In the genomic region with DNA sequence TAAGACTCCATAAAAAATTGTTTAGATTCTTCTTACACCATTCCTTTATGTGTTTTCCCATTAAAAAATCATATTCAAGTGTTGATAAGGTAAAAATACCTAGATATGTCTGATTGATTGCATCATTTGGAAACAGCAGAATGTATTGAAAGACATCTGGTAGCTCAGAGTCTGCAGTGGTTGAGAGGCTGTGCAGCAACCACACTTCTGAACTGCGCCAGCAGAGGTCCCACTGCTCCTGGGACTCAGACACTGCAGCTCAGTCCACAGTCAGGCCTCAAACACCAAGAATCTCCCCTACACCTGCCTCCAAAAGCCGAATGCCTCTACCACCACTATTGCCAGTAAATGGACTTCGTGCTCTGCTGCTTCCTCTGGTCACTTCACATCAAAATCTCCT, we compare ENCODE assay signal across 8 cellular contexts.
DNase-seq lines count a peak whose midpoint lies in the region; ATAC-seq and TF ChIP-seq lines count a peak whose summit lies in the region.

No MANE protein-coding gene starts in this region.

- no peaks in the 10 kb centered on the region for H3K9me3 ChIP-seq in upper lobe of right lung

- intact Hi-C loops in upper lobe of right lung (cut with DNase I), result no loop called here

- H3K4me1 Mint-ChIP-seq in WTC11, result no peaks in the 10 kb centered on the region; the same call in 1 of the 2 replicates

- DNase-seq in AG10803 (ENCODE audit: low read depth) (peak; percentile 55), HT1080 (ENCODE audit: low read depth) (peak; percentile 43), WTC11 (ENCODE audit: low spot score) (peak; percentile 64), dermis blood vessel endothelial cell (peak; percentile 36), middle frontal gyrus (ENCODE audit: extremely low spot score, low spot score) (peak; percentile 12), upper lobe of right lung (no peak)

- ATAC-seq in GM18907 (IDR thresholded peaks at IDR 0.05; ENCODE audit: unreplicated experiment) (peak; percentile 87), WTC11 (peak; percentile 92), upper lobe of right lung (peak; percentile 68), GM21576 (IDR thresholded peaks at IDR 0.05; ENCODE audit: unreplicated experiment) (no peak)

- H3K27me3 Mint-ChIP-seq in WTC11 (ENCODE audit: low read depth), result no peaks in the 10 kb centered on the region

- H3K4me3 ChIP-seq in AG10803 (ENCODE audit: low read length) (no peak overlapping the region), upper lobe of right lung (no peak overlapping the region)

- CTCF ChIA-PET in WTC11 (lab: Charles Lee), result interaction anchor here (0.6 to 2.9 kb wide), 27 partner anchors 9 to 339 kb away, joined by 3 to 57 read pairs (median 4); partner anchors contain the start of gene LMCD1

- H3K4me1 ChIP-seq in upper lobe of right lung, result no peaks in the 10 kb centered on the region

- H3K4me3 Mint-ChIP-seq in WTC11, result no peak overlapping the region

- no peak overlapping the region for H3K27ac ChIP-seq in upper lobe of right lung

- peak; percentile 66 for TF ChIP-seq CTCF in AG10803 (conservative IDR thresholded peaks at IDR 0.05; ENCODE audit: low read length)
- TF ChIP-seq CTCF in WTC11 (IDR thresholded peaks at IDR 0.05), result no peak
- TF ChIP-seq CTCF in upper lobe of right lung (IDR thresholded peaks at IDR 0.05), result peak; percentile 47

- no peaks in the 10 kb centered on the region for H3K36me3 ChIP-seq in upper lobe of right lung

- H3K36me3 Mint-ChIP-seq in WTC11, result peaks cover 7% of the 10 kb centered on the region

- peaks cover 12% of the 10 kb centered on the region for H3K9me3 Mint-ChIP-seq in WTC11

- POLR2A ChIA-PET in WTC11 (lab: Charles Lee), result interaction anchor here (0.5 kb wide), 1 partner anchor 42 kb away, joined by 3 read pairs; no protein-coding TSS in a partner anchor

- no peaks in the 10 kb centered on the region for H3K27me3 ChIP-seq in upper lobe of right lung

- no peak overlapping the region for H3K27ac Mint-ChIP-seq in WTC11

TF ChIP-seq in WTC11, 78 proteins besides CTCF, POLR2A, EP300 and RAD21:
- TF ChIP-seq IRF2 (CRISPR knock-in tag; IDR thresholded peaks at IDR 0.05; ENCODE audit: borderline replicate concordance, low read depth), result no peak
- TF ChIP-seq ETV6 (CRISPR knock-in tag; IDR thresholded peaks at IDR 0.05), result no peak
- TF ChIP-seq, protein P1, sequence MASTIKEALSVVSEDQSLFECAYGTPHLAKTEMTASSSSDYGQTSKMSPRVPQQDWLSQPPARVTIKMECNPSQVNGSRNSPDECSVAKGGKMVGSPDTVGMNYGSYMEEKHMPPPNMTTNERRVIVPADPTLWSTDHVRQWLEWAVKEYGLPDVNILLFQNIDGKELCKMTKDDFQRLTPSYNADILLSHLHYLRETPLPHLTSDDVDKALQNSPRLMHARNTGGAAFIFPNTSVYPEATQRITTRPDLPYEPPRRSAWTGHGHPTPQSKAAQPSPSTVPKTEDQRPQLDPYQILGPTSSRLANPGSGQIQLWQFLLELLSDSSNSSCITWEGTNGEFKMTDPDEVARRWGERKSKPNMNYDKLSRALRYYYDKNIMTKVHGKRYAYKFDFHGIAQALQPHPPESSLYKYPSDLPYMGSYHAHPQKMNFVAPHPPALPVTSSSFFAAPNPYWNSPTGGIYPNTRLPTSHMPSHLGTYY (CRISPR knock-in tag; IDR thresholded peaks at IDR 0.05), result no peak
- TF ChIP-seq ZNF423 (CRISPR knock-in tag; IDR thresholded peaks at IDR 0.05), result no peak
- no peak for TF ChIP-seq USF2 (CRISPR knock-in tag; IDR thresholded peaks at IDR 0.05)
- TF ChIP-seq ZNF416 (CRISPR knock-in tag; IDR thresholded peaks at IDR 0.05), result no peak
- TF ChIP-seq, protein P2, sequence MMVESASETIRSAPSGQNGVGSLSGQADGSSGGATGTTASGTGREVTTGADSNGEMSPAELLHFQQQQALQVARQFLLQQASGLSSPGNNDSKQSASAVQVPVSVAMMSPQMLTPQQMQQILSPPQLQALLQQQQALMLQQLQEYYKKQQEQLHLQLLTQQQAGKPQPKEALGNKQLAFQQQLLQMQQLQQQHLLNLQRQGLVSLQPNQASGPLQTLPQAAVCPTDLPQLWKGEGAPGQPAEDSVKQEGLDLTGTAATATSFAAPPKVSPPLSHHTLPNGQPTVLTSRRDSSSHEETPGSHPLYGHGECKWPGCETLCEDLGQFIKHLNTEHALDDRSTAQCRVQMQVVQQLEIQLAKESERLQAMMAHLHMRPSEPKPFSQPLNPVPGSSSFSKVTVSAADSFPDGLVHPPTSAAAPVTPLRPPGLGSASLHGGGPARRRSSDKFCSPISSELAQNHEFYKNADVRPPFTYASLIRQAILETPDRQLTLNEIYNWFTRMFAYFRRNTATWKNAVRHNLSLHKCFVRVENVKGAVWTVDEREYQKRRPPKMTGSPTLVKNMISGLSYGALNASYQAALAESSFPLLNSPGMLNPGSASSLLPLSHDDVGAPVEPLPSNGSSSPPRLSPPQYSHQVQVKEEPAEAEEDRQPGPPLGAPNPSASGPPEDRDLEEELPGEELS (CRISPR knock-in tag; IDR thresholded peaks at IDR 0.05), result no peak
- TF ChIP-seq, protein P3, sequence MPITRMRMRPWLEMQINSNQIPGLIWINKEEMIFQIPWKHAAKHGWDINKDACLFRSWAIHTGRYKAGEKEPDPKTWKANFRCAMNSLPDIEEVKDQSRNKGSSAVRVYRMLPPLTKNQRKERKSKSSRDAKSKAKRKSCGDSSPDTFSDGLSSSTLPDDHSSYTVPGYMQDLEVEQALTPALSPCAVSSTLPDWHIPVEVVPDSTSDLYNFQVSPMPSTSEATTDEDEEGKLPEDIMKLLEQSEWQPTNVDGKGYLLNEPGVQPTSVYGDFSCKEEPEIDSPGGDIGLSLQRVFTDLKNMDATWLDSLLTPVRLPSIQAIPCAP (CRISPR knock-in tag; IDR thresholded peaks at IDR 0.05), result no peak
- no peak for TF ChIP-seq JAZF1 (CRISPR knock-in tag; IDR thresholded peaks at IDR 0.05)
- no peak for TF ChIP-seq PRRX2 (CRISPR knock-in tag; IDR thresholded peaks at IDR 0.05)
- TF ChIP-seq ZNF263 (CRISPR knock-in tag; IDR thresholded peaks at IDR 0.05; ENCODE audit: low read depth), result no peak
- no peak for TF ChIP-seq MLX (CRISPR knock-in tag; IDR thresholded peaks at IDR 0.05)
TF ChIP-seq in WTC11: peak in this region for 0.
